In genomic region chr12:176321-177181, GRCh38 we compare ENCODE assay signal across 11 cellular contexts. TPM values are rescaled to one million over a fixed set of nuclear protein-coding genes. Genes with fewer than 3 reads are reported as not detected.
A peak's percentile ranks its signal among the peaks of the same experiment; 100 is the strongest.
DNase-seq lines count a peak whose midpoint lies in the region; ATAC-seq, FAIRE-seq and TF ChIP-seq lines count a peak whose summit lies in the region.
"Had no signal": no experiment of that assay in that cellular context is flagged by ENCODE, and none has a peak within 500 bp of the region (broad histone marks: within the 10 kb centered on the region; RNA-seq: fewer than 3 reads in every experiment).

No MANE protein-coding gene starts in this region.

- FAIRE-seq in RCC 7860 (lab: Jason Lieb, UNC) = peak; percentile 94
- FAIRE-seq: GM12891 had no signal

- no peak overlapping the region for H3K4me3 ChIP-seq in fibroblast of pulmonary artery (replicated peaks; ENCODE audit: low read depth, low read length)

- no peak for TF ChIP-seq CTCF in fibroblast of pulmonary artery (IDR thresholded peaks at IDR 0.05; ENCODE audit: low read length, missing control alignments)

- ATAC-seq in GM18909 (IDR thresholded peaks at IDR 0.05; ENCODE audit: poor library complexity, unreplicated experiment) (no peak), HG02798 (IDR thresholded peaks at IDR 0.05; ENCODE audit: poor library complexity, unreplicated experiment) (no peak)

- DNase-seq in H4 (ENCODE audit: low spot score) (peak; percentile 69), RCC 7860 (ENCODE audit: low spot score) (peak; percentile 94), fibroblast of pulmonary artery (ENCODE audit: low read depth) (peak; percentile 36), putamen (ENCODE audit: low spot score) (peak; percentile 59), SW 1271 (lab: John Stamatoyannopoulos, UW) (no peak)
- no peak for DNase-seq in activated CD4-positive, alpha-beta T cell treated with anti-CD3 and anti-CD28 coated beads for 1 hour
- DNase-seq: RPMI8226 had no signal

RNA-seq across cellular contexts. Expression of gene SLC6A12, which starts 37.4 kb away (rescaled TPM):
- total RNA-seq in H4 (2014; rRNA removed; shearing (Covaris generic)) = 0.08 TPM in 1 of 2 replicates, not detected in the other
- total RNA-seq: activated T-helper 1 cell treated with anti-CD3 and anti-CD28 coated beads, Interleukin-12 subunit alpha, Interleukin-12 subunit beta, Interleukin-2, Interleukin-4 antibody, amounts not matched to agents 30 ng/mL and 10 ng/mL and 1 ng/mL, durations not matched to agents 14 hours and 24 hours and 36 hours had no signal

Comparison
In these comparisons a context has a peak if more than half of its experiments do, and no peak if none do; other contexts are left out.
1. DNase-seq: peak in H4 (single experiment), RCC 7860 (single experiment), fibroblast of pulmonary artery (single experiment) and putamen (single experiment); none in activated CD4-positive, alpha-beta T cell treated with anti-CD3 and anti-CD28 coated beads for 1 hour (single experiment) and SW 1271 (0 of 2).